In genomic region chr1:145981299-145981600, GRCh38 we compare ENCODE assay signal across 12 cellular contexts. TPM values are rescaled to one million over a fixed set of nuclear protein-coding genes. Genes with fewer than 3 reads are reported as not detected.
A peak's percentile ranks its signal among the peaks of the same experiment; 100 is the strongest.
DNase-seq lines count a peak whose midpoint lies in the region; ATAC-seq and TF ChIP-seq lines count a peak whose summit lies in the region.
"Had no signal": no experiment of that assay in that cellular context is flagged by ENCODE, and none has a peak within 500 bp of the region (broad histone marks: within the 10 kb centered on the region; RNA-seq: fewer than 3 reads in every experiment).

No MANE protein-coding gene starts in this region.

- H3K27me3 ChIP-seq in right lobe of liver (no peaks in the 10 kb centered on the region), spleen (replicated peaks in 1 of 7) (no peaks in the 10 kb centered on the region)

- no peak for DNase-seq in T-helper 1 cell
- no peak for DNase-seq in RWPE1 (ENCODE audit: low spot score)
- no peak for DNase-seq in right lobe of liver
- no peak for DNase-seq in spleen
- DNase-seq in GOT3 (lab: John Stamatoyannopoulos, UW), result no peak
- no peak for DNase-seq in kidney tubule cell (ENCODE audit: low spot score)
- DNase-seq: NCI-H1417 treated with DMSO at 0.1 percent for 48 hours, NCI-H524 had no signal

- peaks cover 5% of the 10 kb centered on the region for H3K36me3 Mint-ChIP-seq in T-helper 1 cell treated with Interleukin-12 subunit alpha and Interleukin-12 subunit beta and Interleukin-4 antibody, amounts not matched to agents 30 μg/mL and 1 μg/mL, for 36 hours (ENCODE audit: low read depth)
- H3K36me3 Mint-ChIP-seq in stimulated activated memory B cell treated with anti-CD40 and anti-IgM and Interleukin-4, amounts not matched to agents 10 μg/mL and 1 μg/mL and 100 μg/mL, for 72 hours, result peaks cover 10% of the 10 kb centered on the region

- no peak for TF ChIP-seq POLR2A in right lobe of liver (IDR thresholded peaks at IDR 0.05)
- TF ChIP-seq POLR2A in spleen (IDR thresholded peaks at IDR 0.05), result no peak

- H3K4me1 Mint-ChIP-seq in T-helper 1 cell treated with Interleukin-12 subunit alpha and Interleukin-12 subunit beta and Interleukin-4 antibody, amounts not matched to agents 30 μg/mL and 1 μg/mL, for 36 hours (ENCODE audit: low read depth), result peaks cover 47% of the 10 kb centered on the region
- H3K4me1 Mint-ChIP-seq in stimulated activated memory B cell treated with anti-CD40 and anti-IgM and Interleukin-4, amounts not matched to agents 10 μg/mL and 1 μg/mL and 100 μg/mL, for 72 hours, result peaks cover 5% of the 10 kb centered on the region

- POLR2A ChIA-PET in RWPE1 (lab: Yijun Ruan, JAX; ENCODE audit: low non-redundant PET), result interaction anchor here (0.6 kb wide), 1 partner anchor 57 kb away, joined by 5 read pairs; no protein-coding TSS in a partner anchor

- H3K27ac Mint-ChIP-seq in T-helper 1 cell treated with Interleukin-12 subunit alpha and Interleukin-12 subunit beta and Interleukin-4 antibody, amounts not matched to agents 30 μg/mL and 1 μg/mL, for 36 hours, result peak overlapping the region; percentile 72
- no peak overlapping the region for H3K27ac Mint-ChIP-seq in stimulated activated memory B cell treated with anti-CD40 and anti-IgM and Interleukin-4, amounts not matched to agents 10 μg/mL and 1 μg/mL and 100 μg/mL, for 72 hours
- H3K27ac Mint-ChIP-seq: stimulated activated naive CD8-positive, alpha-beta T cell treated with anti-CD3 and anti-CD28 coated beads, Interleukin-15, Interleukin-2, amounts not matched to agents 100 ng/mL and 50 ng/mL, for 24 hours had no signal

- H3K4me3 Mint-ChIP-seq in T-helper 1 cell treated with Interleukin-12 subunit alpha and Interleukin-12 subunit beta and Interleukin-4 antibody, amounts not matched to agents 30 μg/mL and 1 μg/mL, for 36 hours, result no peak overlapping the region
- no peak overlapping the region for H3K4me3 Mint-ChIP-seq in stimulated activated memory B cell treated with anti-CD40 and anti-IgM and Interleukin-4, amounts not matched to agents 10 μg/mL and 1 μg/mL and 100 μg/mL, for 72 hours
- H3K4me3 Mint-ChIP-seq: stimulated activated naive CD8-positive, alpha-beta T cell treated with anti-CD3 and anti-CD28 coated beads, Interleukin-15, Interleukin-2, amounts not matched to agents 100 ng/mL and 50 ng/mL, for 24 hours had no signal

- H3K4me3 ChIP-seq in right lobe of liver (no peak overlapping the region), spleen (peak overlapping the region in 1 of 8 donors; percentile 61)

- ATAC-seq in right lobe of liver, result no peak
- ATAC-seq in stimulated activated memory B cell treated with anti-CD40 and anti-IgM and Interleukin-4, amounts not matched to agents 10 μg/mL and 1 μg/mL and 100 μg/mL, for 72 hours, result no peak

- intact Hi-C loops in right lobe of liver (cut with DNase I), result no loop called here
- intact Hi-C loops in spleen (cut with DNase I; ENCODE audit: low total_unique reads), result no loop called here

- CTCF ChIA-PET in RWPE1 (lab: Yijun Ruan, JAX), result interaction anchor here (5.6 kb wide), 1 partner anchor 26 kb away, joined by 54 read pairs; no protein-coding TSS in a partner anchor

- peaks cover 0 to 59% (median 20%) of the 10 kb centered on the region in 4 donors for H3K4me1 ChIP-seq in right lobe of liver
- peaks cover 79 to 95% (median 93%) of the 10 kb centered on the region in 6 donors for H3K4me1 ChIP-seq in spleen

- WGBS in right lobe of liver (ENCODE audit: insufficient coverage, low coverage, low lambda C conversion rate, missing lambda C conversion rate), result no CpG with 5 or more reads among the region's 5 CpGs
- WGBS in spleen, 5 donors, result 83 to 91% (median 86%) methylated on average over 5 of the region's 5 CpGs

- H3K27ac ChIP-seq in RWPE1 (peak overlapping the region; percentile 50), right lobe of liver (peak overlapping the region in 2 of 3 donors; percentile 77 to 81), spleen (peak overlapping the region; percentile 94 to 100 (median 99))

- no peaks in the 10 kb centered on the region for H3K27me3 Mint-ChIP-seq in T-helper 1 cell treated with Interleukin-12 subunit alpha and Interleukin-12 subunit beta and Interleukin-4 antibody, amounts not matched to agents 30 μg/mL and 1 μg/mL, for 36 hours (ENCODE audit: low read depth)
- H3K27me3 Mint-ChIP-seq in stimulated activated memory B cell treated with anti-CD40 and anti-IgM and Interleukin-4, amounts not matched to agents 10 μg/mL and 1 μg/mL and 100 μg/mL, for 72 hours, result no peaks in the 10 kb centered on the region
- H3K27me3 Mint-ChIP-seq: stimulated activated naive CD8-positive, alpha-beta T cell treated with anti-CD3 and anti-CD28 coated beads, Interleukin-15, Interleukin-2, amounts not matched to agents 100 ng/mL and 50 ng/mL, for 24 hours had no signal

- TF ChIP-seq CTCF in RWPE1 (conservative IDR thresholded peaks at IDR 0.05; ENCODE audit: low read depth) (no peak), right lobe of liver (IDR thresholded peaks at IDR 0.05) (no peak), spleen (IDR thresholded peaks at IDR 0.05 in 8 of 11, conservative IDR thresholded peaks at IDR 0.05 in 3 of 11) (no peak)

- H3K9me3 ChIP-seq in right lobe of liver (no peaks in the 10 kb centered on the region), spleen (no peaks in the 10 kb centered on the region)

- no peaks in the 10 kb centered on the region for H3K36me3 ChIP-seq in right lobe of liver
- H3K36me3 ChIP-seq in spleen, result no peaks in the 10 kb centered on the region

- no peaks in the 10 kb centered on the region for H3K9me3 Mint-ChIP-seq in T-helper 1 cell treated with Interleukin-12 subunit alpha and Interleukin-12 subunit beta and Interleukin-4 antibody, amounts not matched to agents 30 μg/mL and 1 μg/mL, for 36 hours
- H3K9me3 Mint-ChIP-seq in stimulated activated memory B cell treated with anti-CD40 and anti-IgM and Interleukin-4, amounts not matched to agents 10 μg/mL and 1 μg/mL and 100 μg/mL, for 72 hours, result no peaks in the 10 kb centered on the region
- H3K9me3 Mint-ChIP-seq: stimulated activated naive CD8-positive, alpha-beta T cell treated with anti-CD3 and anti-CD28 coated beads, Interleukin-15, Interleukin-2, amounts not matched to agents 100 ng/mL and 50 ng/mL, for 24 hours had no signal

RNA-seq across cellular contexts. Expression of gene TXNIP, which starts 15.1 kb away (rescaled TPM):
- total RNA-seq in right lobe of liver, result 100 to 1,000 TPM in 3 of 6 experiments, 10 to 100 TPM in 3; 56.3 to 398 (median 134) TPM
- 1,000 to 10,000 TPM in 5 of 7 donors, 100 to 1,000 TPM in 2; 622 to 2,368 (median 1,747) TPM for total RNA-seq in spleen
- 100 to 1,000 TPM; 446 to 779 (median 670) TPM for polyA plus RNA-seq in spleen

RNA-seq across cellular contexts. Expression of gene POLR3GL, which starts 16.8 kb away (rescaled TPM):
- total RNA-seq in right lobe of liver, result 10 to 100 TPM in 4 of 6 experiments, 1 to 10 TPM in 2; 8.4 to 14.3 (median 11.9) TPM
- total RNA-seq in spleen, result 10 to 100 TPM; 22.1 to 34.0 (median 31.1) TPM
- polyA plus RNA-seq in spleen, result 10 to 100 TPM; 55.6 to 69.2 (median 63.0) TPM

RNA-seq across cellular contexts. Expression of gene ANKRD34A, which starts 16.9 kb away (rescaled TPM):
- total RNA-seq in right lobe of liver, result under 1 TPM in 5 of 6 experiments, not detected in 1; 0.14 to 0.88 (median 0.22) TPM
- 1 to 10 TPM in 5 of 7 donors, under 1 TPM in 2; 0.79 to 3.1 (median 1.2) TPM for total RNA-seq in spleen
- under 1 TPM; 0.57 to 0.99 (median 0.62) TPM for polyA plus RNA-seq in spleen

RNA-seq across cellular contexts. Expression of gene LIX1L, which starts 23.4 kb away (rescaled TPM):
- 10 to 100 TPM; 10.6 to 11.9 (median 11.0) TPM for total RNA-seq in right lobe of liver
- total RNA-seq in spleen, result 10 to 100 TPM; 35.1 to 52.9 (median 39.5) TPM
- 10 to 100 TPM; 11.0 to 17.8 (median 14.4) TPM for polyA plus RNA-seq in spleen

RNA-seq across cellular contexts. Expression of gene HJV, which starts 40.3 kb away (rescaled TPM):
- total RNA-seq in right lobe of liver, result 100 to 1,000 TPM in 4 of 6 experiments, 10 to 100 TPM in 2; 53.0 to 215 (median 109) TPM
- not detected for total RNA-seq in spleen
- polyA plus RNA-seq in spleen, result not detected
- total RNA-seq: lung microvascular endothelial cell had no signal
